Comparison of ENCODE assay signal across 17 cellular contexts in genomic region chr10:129773359-129773990, GRCh38.
"Had no signal": no experiment of that assay in that cellular context is flagged by ENCODE, and none has a peak within 500 bp of the region (broad histone marks: within the 10 kb centered on the region; RNA-seq: fewer than 3 reads in every experiment).

No MANE protein-coding gene starts in this region.

- H3K27ac ChIP-seq: cardiac muscle cell, foreskin keratinocyte, neural progenitor cell, parathyroid adenoma had no signal

- H3K4me1 Mint-ChIP-seq: mesothelial cell of epicardium had no signal

- ATAC-seq: activated naive CD4-positive, alpha-beta T cell treated with anti-CD3 and anti-CD28 coated beads, Interleukin-2, amount 50 U/mL, for 72 hours; foreskin keratinocyte; stimulated activated naive CD8-positive, alpha-beta T cell treated with anti-CD3 and anti-CD28 coated beads, Interleukin-15, Interleukin-2, amounts not matched to agents 100 U/mL and 50 U/mL, for 24 hours had no signal

- DNase-seq: activated CD4-positive, alpha-beta T cell treated with anti-CD3 and anti-CD28 coated beads, Interleukin-2, amount 50 U/mL, for 1 hour; activated gamma-delta T cell; activated T-cell treated with anti-CD3 and anti-CD28 coated beads, Interleukin-2, amount 50 U/mL, for 24 hours; foreskin keratinocyte; glutamatergic neuron; hypothalamus; kidney glomerular epithelial cell; retina; small intestine; stimulated activated CD4-positive, alpha-beta T cell treated with anti-CD3 and anti-CD28 coated beads, Interleukin-4, amount 100 ng/mL, for 4 hours; stimulated activated naive CD8-positive, alpha-beta T cell treated with anti-CD3 and anti-CD28 coated beads, Interleukin-15, Interleukin-2, amounts not matched to agents 100 U/mL and 50 U/mL, for 24 hours had no signal

- H3K4me1 ChIP-seq: foreskin keratinocyte, neural progenitor cell, parathyroid adenoma had no signal

- H3K36me3 ChIP-seq: cardiac muscle cell, neural progenitor cell had no signal

- H3K4me3 ChIP-seq: cardiac muscle cell, neural progenitor cell had no signal

- H3K27me3 Mint-ChIP-seq: activated T-cell treated with anti-CD3 and anti-CD28 coated beads, Interleukin-2, amount 50 U/mL, for 24 hours had no signal

- H3K27me3 ChIP-seq: cardiac muscle cell, foreskin keratinocyte, neural progenitor cell had no signal

- H3K4me3 Mint-ChIP-seq: activated T-cell treated with anti-CD3 and anti-CD28 coated beads, Interleukin-2, amount 50 U/mL, for 24 hours; mesothelial cell of epicardium; neural progenitor cell; T-helper 2 cell treated with Interferon-gamma antibody and Interleukin-4, amounts not matched to agents 5 μg/mL and 100 μg/mL, for 36 hours had no signal

- H3K27ac Mint-ChIP-seq: activated naive CD4-positive, alpha-beta T cell treated with anti-CD3 and anti-CD28 coated beads, Interleukin-2, amount 50 U/mL, for 72 hours; activated T-cell treated with anti-CD3 and anti-CD28 coated beads, Interleukin-2, amount 50 U/mL, for 24 hours; mesothelial cell of epicardium; neural progenitor cell; T-helper 2 cell treated with Interferon-gamma antibody and Interleukin-4, amounts not matched to agents 5 μg/mL and 100 μg/mL, for 36 hours had no signal

- H3K9me3 Mint-ChIP-seq: mesothelial cell of epicardium, neural progenitor cell had no signal
